In the genomic region with DNA sequence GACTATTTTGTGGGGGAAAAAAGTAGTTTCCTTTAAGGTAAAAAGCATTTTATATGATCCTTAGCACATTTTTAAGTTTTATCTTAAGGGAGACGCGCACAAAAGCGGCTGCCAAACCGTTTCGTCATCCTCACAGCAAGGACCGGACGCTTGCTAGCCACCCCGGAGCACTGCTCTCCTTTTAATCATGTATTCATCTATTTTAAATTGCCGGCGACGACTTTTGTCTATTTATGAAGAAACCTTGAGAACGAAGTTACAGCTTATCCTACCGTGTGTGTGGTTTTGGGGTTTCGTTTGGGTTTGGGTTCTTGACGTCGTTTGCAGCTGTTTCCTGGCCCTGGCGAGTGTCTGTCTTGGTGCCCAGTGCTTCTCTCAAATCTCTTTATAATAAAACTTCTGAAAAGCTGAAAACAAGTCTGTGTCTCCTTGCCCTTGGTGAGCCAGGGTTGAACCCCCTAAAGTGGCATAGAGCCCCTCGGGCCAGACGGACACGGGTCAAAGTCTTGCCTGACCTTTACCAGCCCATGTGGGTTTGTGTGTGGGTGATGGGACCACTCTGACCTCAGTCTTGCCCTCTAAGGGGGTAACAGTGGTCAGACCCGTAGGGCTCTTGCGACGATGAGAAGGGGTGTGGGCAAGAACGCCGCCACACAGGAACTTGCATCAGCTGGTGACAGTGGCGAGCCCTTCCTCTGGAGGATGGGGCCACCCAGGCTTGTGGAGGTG, we compare ENCODE assay signal across 9 cellular contexts.
DNase-seq lines count a peak whose midpoint lies in the region; ATAC-seq and TF ChIP-seq lines count a peak whose summit lies in the region.
"Had no signal": no experiment of that assay in that cellular context is flagged by ENCODE, and none has a peak within 500 bp of the region (broad histone marks: within the 10 kb centered on the region; RNA-seq: fewer than 3 reads in every experiment).

No MANE protein-coding gene starts in this region.

- peak; percentile 75 for DNase-seq in GM13977 (ENCODE audit: low spot score)
- peak; percentile 82 for DNase-seq in activated CD8-positive, alpha-beta memory T cell treated with anti-CD3 and anti-CD28 coated beads for 24 hours
- DNase-seq in naive thymus-derived CD8-positive, alpha-beta T cell = peak; percentile 49 to 97 (median 89)
- DNase-seq in NCI-H748 treated with DMSO at 0.1 percent for 48 hours (lab: John Stamatoyannopoulos, UW) = no peak
- no peak for DNase-seq in NCI-H2196 (lab: John Stamatoyannopoulos, UW; ENCODE audit: unreplicated experiment)
- DNase-seq in foreskin fibroblast = no peak

- H3K9me3 Mint-ChIP-seq in naive thymus-derived CD8-positive, alpha-beta T cell = no peaks in the 10 kb centered on the region

- TF ChIP-seq CTCF in GM13977 (IDR thresholded peaks at IDR 0.05; ENCODE audit: extremely low read depth, insufficient read depth, missing control alignments) (no peak), foreskin fibroblast (IDR thresholded peaks at IDR 0.05; ENCODE audit: low read depth, low read length) (no peak)

- H3K4me3 Mint-ChIP-seq in naive thymus-derived CD8-positive, alpha-beta T cell = peak overlapping the region; percentile 74 to 95 (median 90)
- H3K4me3 Mint-ChIP-seq: brain had no signal

- H3K4me1 Mint-ChIP-seq in naive thymus-derived CD8-positive, alpha-beta T cell = peaks cover 19 to 86% (median 77%) of the 10 kb centered on the region in 4 donors

- in situ Hi-C loops in GM13977 (cut with MboI; ENCODE audit: low pct_unique_long_range_greater_than_20kb, low sequenced_read_pairs, unreplicated experiment) = no loop called here

- H3K27ac Mint-ChIP-seq in naive thymus-derived CD8-positive, alpha-beta T cell = peak overlapping the region; percentile 88 to 100 (median 100)
- H3K27ac Mint-ChIP-seq: brain had no signal

- peaks cover 0 to 2% (median 0%) of the 10 kb centered on the region in 5 donors for H3K27me3 Mint-ChIP-seq in naive thymus-derived CD8-positive, alpha-beta T cell
- H3K27me3 Mint-ChIP-seq: brain had no signal

- ATAC-seq in HG03354 (IDR thresholded peaks at IDR 0.05; ENCODE audit: poor library complexity, severe bottlenecking, unreplicated experiment) (peak; percentile 63), GM19455 (IDR thresholded peaks at IDR 0.05; ENCODE audit: unreplicated experiment) (no peak)
- ATAC-seq in naive thymus-derived CD8-positive, alpha-beta T cell = peak; percentile 59 to 62

- H3K4me3 ChIP-seq in foreskin fibroblast (ENCODE audit: low read depth in 1 of 2, low read length in 2 of 2) = no peak overlapping the region

- POLR2A ChIA-PET in naive thymus-derived CD8-positive, alpha-beta T cell (lab: Charles Lee) = interaction anchor here (0.6 to 5.2 kb wide), 7 partner anchors 10 to 351 kb away, joined by 3 to 56 read pairs (median 4); no protein-coding TSS in a partner anchor

- no peaks in the 10 kb centered on the region for H3K36me3 Mint-ChIP-seq in naive thymus-derived CD8-positive, alpha-beta T cell
- H3K36me3 Mint-ChIP-seq: brain had no signal

Comparison
In these comparisons a context has a peak if more than half of its experiments do, and no peak if none do; other contexts are left out.
1. DNase-seq: peak in GM13977 (single experiment), activated CD8-positive, alpha-beta memory T cell treated with anti-CD3 and anti-CD28 coated beads for 24 hours (single experiment) and naive thymus-derived CD8-positive, alpha-beta T cell (10 of 10); none in NCI-H748 treated with DMSO at 0.1 percent for 48 hours (single experiment), NCI-H2196 (single experiment) and foreskin fibroblast (0 of 2).